Comparison of ENCODE assay signal across 16 cellular contexts in the genomic region with DNA sequence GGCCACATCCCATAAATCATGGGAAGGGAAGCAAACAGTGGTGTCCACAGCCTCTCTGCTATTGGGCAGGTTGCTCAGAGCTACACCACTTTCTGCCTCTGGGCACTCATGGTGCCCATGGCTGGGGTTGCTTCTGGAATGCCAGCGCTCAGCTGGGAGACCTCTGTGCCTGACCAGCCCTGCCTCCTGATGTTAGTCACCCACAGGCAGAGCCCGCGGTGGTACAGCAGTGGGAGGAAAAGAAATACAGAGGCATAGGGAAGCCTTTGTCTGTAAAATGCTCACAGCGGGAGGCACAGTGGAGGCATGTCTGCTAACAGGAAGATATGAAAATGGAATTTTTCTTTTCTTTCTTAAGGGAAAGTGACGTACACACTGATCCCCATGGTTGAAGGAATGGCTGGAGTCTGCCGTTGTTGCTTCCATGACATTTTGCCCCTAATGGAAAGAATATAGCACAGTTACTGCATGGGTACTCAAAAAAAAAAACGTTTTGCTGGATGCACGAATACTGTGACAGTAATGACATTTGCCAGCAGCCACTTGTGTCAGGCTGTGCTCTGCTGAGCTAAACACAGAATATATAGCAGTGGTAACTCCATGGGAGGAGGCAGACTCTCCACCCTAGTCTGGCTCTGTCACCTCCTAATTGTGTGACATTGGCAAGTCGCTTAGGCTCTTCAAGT. TPM values are rescaled to one million over a fixed set of nuclear protein-coding genes. Genes with fewer than 3 reads are reported as not detected.
A peak's percentile ranks its signal among the peaks of the same experiment; 100 is the strongest.
DNase-seq lines count a peak whose midpoint lies in the region; ATAC-seq, FAIRE-seq and TF ChIP-seq lines count a peak whose summit lies in the region.
"Had no signal": no experiment of that assay in that cellular context is flagged by ENCODE, and none has a peak within 500 bp of the region (broad histone marks: within the 10 kb centered on the region; RNA-seq: fewer than 3 reads in every experiment).

No MANE protein-coding gene starts in this region.

- H2AFZ ChIP-seq in neural cell (ENCODE audit: low read depth, low read length) = peak overlapping the region; percentile 30

- peak; percentile 70 for DNase-seq in Daoy (ENCODE audit: low read depth)
- peak; percentile 50 to 58 for DNase-seq in SJCRH30
- peak; percentile 16 for DNase-seq in glomerular visceral epithelial cell (ENCODE audit: extremely low spot score)
- no peak for DNase-seq in pancreas
- DNase-seq in Peyer's patch = no peak
- DNase-seq: activated CD4-positive, alpha-beta T cell treated with anti-CD3 and anti-CD28 coated beads for 4 hours; activated T-cell treated with anti-CD3 and anti-CD28 coated beads, Interleukin-2, amount 50 U/mL, for 24 hours; left cardiac atrium; naive thymus-derived CD8-positive, alpha-beta T cell; NCI-H187 treated with DMSO at 0.1 percent for 48 hours had no signal

- ATAC-seq in pancreas (no peak), GM21619 (IDR thresholded peaks at IDR 0.05; ENCODE audit: unreplicated experiment) (no peak), GM18868 (IDR thresholded peaks at IDR 0.05; ENCODE audit: unreplicated experiment) (no peak)
- ATAC-seq: naive thymus-derived CD8-positive, alpha-beta T cell; stimulated activated effector memory CD8-positive, alpha-beta T cell treated with anti-CD3 and anti-CD28 coated beads, Interleukin-12 subunit alpha, Interleukin-12 subunit beta, amount 100 ng/mL, for 72 hours had no signal

- H3K9ac ChIP-seq in neural cell (ENCODE audit: low read length) = peak overlapping the region; percentile 42

- WGBS in pancreas, 2 donors = 80 to 82% methylated on average over 9 of the region's 9 CpGs

- H3K4me3 ChIP-seq in SJCRH30 = no peak overlapping the region
- H3K4me3 ChIP-seq in neural cell (ENCODE audit: low read length) = peak overlapping the region; percentile 4
- no peak overlapping the region for H3K4me3 ChIP-seq in pancreas
- no peak overlapping the region for H3K4me3 ChIP-seq in Peyer's patch
- H3K4me3 ChIP-seq: coronary artery had no signal

- H3K36me3 ChIP-seq in SJCRH30 = no peaks in the 10 kb centered on the region
- no peaks in the 10 kb centered on the region for H3K36me3 ChIP-seq in neural cell (ENCODE audit: insufficient read depth, low read length)
- H3K36me3 ChIP-seq in pancreas = no peaks in the 10 kb centered on the region
- H3K36me3 ChIP-seq in Peyer's patch = no peaks in the 10 kb centered on the region

- H3K27ac ChIP-seq in SJCRH30 = no peak overlapping the region
- H3K27ac ChIP-seq in neural cell (ENCODE audit: low read length) = peak overlapping the region; percentile 70
- no peak overlapping the region for H3K27ac ChIP-seq in pancreas
- H3K27ac ChIP-seq in Peyer's patch = no peak overlapping the region
- H3K27ac ChIP-seq: coronary artery, epithelial cell of prostate had no signal

- H3F3A ChIP-seq in neural cell (ENCODE audit: insufficient read depth, low read length, poor library complexity, severe bottlenecking) = no peaks in the 10 kb centered on the region

- H3K9me2 ChIP-seq in neural cell (ENCODE audit: insufficient read depth, low read length) = no peaks in the 10 kb centered on the region

- H3K27me3 ChIP-seq in SJCRH30 (no peaks in the 10 kb centered on the region), neural cell (ENCODE audit: insufficient read depth, low read depth, low read length) (no peaks in the 10 kb centered on the region), pancreas (no peaks in the 10 kb centered on the region), Peyer's patch (no peaks in the 10 kb centered on the region)

- peaks cover 7% of the 10 kb centered on the region; the same call in 1 of the 2 replicates for H3K4me1 ChIP-seq in SJCRH30
- H3K4me1 ChIP-seq in pancreas = no peaks in the 10 kb centered on the region
- no peaks in the 10 kb centered on the region for H3K4me1 ChIP-seq in Peyer's patch

- TF ChIP-seq CTCF in neural cell (IDR thresholded peaks at IDR 0.05; ENCODE audit: poor library complexity, severe bottlenecking) (no peak), pancreas (IDR thresholded peaks at IDR 0.05) (no peak), Peyer's patch (IDR thresholded peaks at IDR 0.05) (no peak)

- H3K4me2 ChIP-seq in neural cell (ENCODE audit: low read length) = no peak overlapping the region

- intact Hi-C loops in pancreas (cut with DNase I) = no loop called here

- no peak for FAIRE-seq in pancreas (lab: Jason Lieb, UNC)

- H3K9me3 ChIP-seq in SJCRH30 (replicated peaks) = no peaks in the 10 kb centered on the region
- H3K9me3 ChIP-seq in neural cell (ENCODE audit: low read length) = no peaks in the 10 kb centered on the region
- H3K9me3 ChIP-seq in pancreas = no peaks in the 10 kb centered on the region
- no peaks in the 10 kb centered on the region for H3K9me3 ChIP-seq in Peyer's patch

- H4K20me1 ChIP-seq in neural cell (ENCODE audit: insufficient read depth) = no peaks in the 10 kb centered on the region

- peak; percentile 58 for TF ChIP-seq EP300 in neural cell (conservative IDR thresholded peaks at IDR 0.05; ENCODE audit: poor library complexity, severe bottlenecking)

- H3K79me2 ChIP-seq in neural cell (replicated peaks; ENCODE audit: insufficient read depth, low read length) = no peaks in the 10 kb centered on the region

- no peak for TF ChIP-seq RAD21 in neural cell (conservative IDR thresholded peaks at IDR 0.05)

- no peak for TF ChIP-seq POLR2A in Peyer's patch (IDR thresholded peaks at IDR 0.05)

TF ChIP-seq in neural cell, 6 proteins besides CTCF, POLR2A, EP300 and RAD21:
- TF ChIP-seq POLR2AphosphoS5 (IDR thresholded peaks at IDR 0.05) (peak; percentile 24), EZH2 (IDR thresholded peaks at IDR 0.05; ENCODE audit: borderline replicate concordance, insufficient read depth, low read length, poor library complexity, severe bottlenecking) (no peak)
- TF ChIP-seq, protein P1, sequence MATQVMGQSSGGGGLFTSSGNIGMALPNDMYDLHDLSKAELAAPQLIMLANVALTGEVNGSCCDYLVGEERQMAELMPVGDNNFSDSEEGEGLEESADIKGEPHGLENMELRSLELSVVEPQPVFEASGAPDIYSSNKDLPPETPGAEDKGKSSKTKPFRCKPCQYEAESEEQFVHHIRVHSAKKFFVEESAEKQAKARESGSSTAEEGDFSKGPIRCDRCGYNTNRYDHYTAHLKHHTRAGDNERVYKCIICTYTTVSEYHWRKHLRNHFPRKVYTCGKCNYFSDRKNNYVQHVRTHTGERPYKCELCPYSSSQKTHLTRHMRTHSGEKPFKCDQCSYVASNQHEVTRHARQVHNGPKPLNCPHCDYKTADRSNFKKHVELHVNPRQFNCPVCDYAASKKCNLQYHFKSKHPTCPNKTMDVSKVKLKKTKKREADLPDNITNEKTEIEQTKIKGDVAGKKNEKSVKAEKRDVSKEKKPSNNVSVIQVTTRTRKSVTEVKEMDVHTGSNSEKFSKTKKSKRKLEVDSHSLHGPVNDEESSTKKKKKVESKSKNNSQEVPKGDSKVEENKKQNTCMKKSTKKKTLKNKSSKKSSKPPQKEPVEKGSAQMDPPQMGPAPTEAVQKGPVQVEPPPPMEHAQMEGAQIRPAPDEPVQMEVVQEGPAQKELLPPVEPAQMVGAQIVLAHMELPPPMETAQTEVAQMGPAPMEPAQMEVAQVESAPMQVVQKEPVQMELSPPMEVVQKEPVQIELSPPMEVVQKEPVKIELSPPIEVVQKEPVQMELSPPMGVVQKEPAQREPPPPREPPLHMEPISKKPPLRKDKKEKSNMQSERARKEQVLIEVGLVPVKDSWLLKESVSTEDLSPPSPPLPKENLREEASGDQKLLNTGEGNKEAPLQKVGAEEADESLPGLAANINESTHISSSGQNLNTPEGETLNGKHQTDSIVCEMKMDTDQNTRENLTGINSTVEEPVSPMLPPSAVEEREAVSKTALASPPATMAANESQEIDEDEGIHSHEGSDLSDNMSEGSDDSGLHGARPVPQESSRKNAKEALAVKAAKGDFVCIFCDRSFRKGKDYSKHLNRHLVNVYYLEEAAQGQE (IDR thresholded peaks at IDR 0.05; ENCODE audit: borderline replicate concordance) = peak; percentile 12

RNA-seq across cellular contexts. Expression of a gene that starts 21.9 kb away (rescaled TPM):
- total RNA-seq in Daoy (2014; rRNA removed; shearing (Covaris generic)) = 1.5 and 3.9 TPM in 2 replicates
- 1.5 and 1.6 TPM in 2 replicates for total RNA-seq in SJCRH30 (2014; rRNA removed; shearing (Covaris generic))
- polyA plus RNA-seq in neural cell (2.9 and 4.2 TPM in 2 replicates), pancreas (1 to 10 TPM; 6.0 to 7.1 TPM)
- 3.4 and 4.5 TPM in 2 replicates for polyA minus RNA-seq in neural cell
- total RNA-seq in pancreas (10 to 100 TPM in 1 of 6 donors, 1 to 10 TPM in 5; 2.5 to 10.8 (median 7.4) TPM), Peyer's patch (1 to 10 TPM; 3.3 to 7.8 (median 5.8) TPM)
- total RNA-seq: naive thymus-derived CD8-positive, alpha-beta T cell had no signal

Comparison
In these comparisons a context has a peak if more than half of its experiments do, and no peak if none do; other contexts are left out.
1. DNase-seq: peak in Daoy (single experiment), SJCRH30 (2 of 2) and glomerular visceral epithelial cell (single experiment); none in pancreas (0 of 6) and Peyer's patch (0 of 3).